In the genomic region with DNA sequence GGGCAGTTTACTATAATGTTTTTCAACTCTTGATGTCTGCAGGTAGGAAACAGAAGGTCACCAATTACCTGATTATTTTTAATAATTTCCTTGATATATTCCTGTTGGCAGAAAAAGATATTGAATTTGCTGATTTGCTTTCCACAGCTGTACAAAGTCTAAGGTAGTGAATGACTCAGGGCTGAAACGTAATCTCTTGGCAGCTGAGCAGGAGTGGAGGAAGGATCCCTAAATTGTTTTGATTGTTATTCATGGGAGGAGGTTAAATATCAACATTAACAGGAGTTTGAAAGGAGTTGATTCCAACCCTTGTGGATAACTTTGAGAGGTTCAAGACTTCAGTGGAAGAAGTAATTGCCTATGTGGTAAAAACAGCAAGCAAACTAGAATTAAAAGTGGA, we compare ENCODE assay signal across 21 cellular contexts.
A peak's percentile ranks its signal among the peaks of the same experiment; 100 is the strongest.
DNase-seq lines count a peak whose midpoint lies in the region; ATAC-seq, FAIRE-seq and TF ChIP-seq lines count a peak whose summit lies in the region.
"Had no signal": no experiment of that assay in that cellular context is flagged by ENCODE, and none has a peak within 500 bp of the region (broad histone marks: within the 10 kb centered on the region; RNA-seq: fewer than 3 reads in every experiment).

No MANE protein-coding gene starts in this region.

- no peak overlapping the region for H3K27ac ChIP-seq in sigmoid colon
- no peak overlapping the region for H3K27ac ChIP-seq in HepG2 (ENCODE audit: extremely low read length, insufficient read depth, low read length)
- H3K27ac ChIP-seq in adrenal gland = no peak overlapping the region
- H3K27ac ChIP-seq: heart right ventricle, left ventricle myocardium inferior, tibial nerve had no signal

- H3K4me1 Mint-ChIP-seq in WTC11 = peaks cover 15% of the 10 kb centered on the region
- H3K4me1 Mint-ChIP-seq: naive thymus-derived CD4-positive, alpha-beta T cell had no signal

- H3K27me3 Mint-ChIP-seq in WTC11 (ENCODE audit: low read depth) = no peaks in the 10 kb centered on the region
- H3K27me3 Mint-ChIP-seq: naive thymus-derived CD4-positive, alpha-beta T cell had no signal

- in situ Hi-C loops in HepG2 (cut with HindIII; ENCODE audit: extremely low pct_ligation_motif_present, low pct_unique_long_range_greater_than_20kb) = no loop called here

- H3K4me1 ChIP-seq in sigmoid colon = no peaks in the 10 kb centered on the region
- H3K4me1 ChIP-seq in HepG2 (ENCODE audit: insufficient read depth, low read length) = no peaks in the 10 kb centered on the region
- H3K4me1 ChIP-seq in adrenal gland (replicated peaks in 1 of 2) = no peaks in the 10 kb centered on the region
- H3K4me1 ChIP-seq: heart right ventricle, left ventricle myocardium inferior, tibial nerve had no signal

- H3K9ac ChIP-seq in HepG2 (ENCODE audit: insufficient read depth, low read depth, low read length) = no peak overlapping the region

- TF ChIP-seq EP300 in sigmoid colon (IDR thresholded peaks at IDR 0.05) (no peak), HepG2 (IDR thresholded peaks at IDR 0.05; ENCODE audit: low read depth in 2 of 2, low read length in 2 of 2) (no peak), HepG2 (CRISPR knock-in tag; IDR thresholded peaks at IDR 0.05; ENCODE audit: borderline replicate concordance) (no peak)

- H4K20me1 ChIP-seq in HepG2 (ENCODE audit: insufficient read depth, low read length) = no peaks in the 10 kb centered on the region

- intact Hi-C loops in sigmoid colon (cut with DNase I) = no loop called here
- intact Hi-C loops in HepG2 (cut with micrococcal nuclease; ENCODE audit: unreplicated experiment) = no loop called here
- intact Hi-C loops in adrenal gland (cut with DNase I) = no loop called here

- H3K27me3 ChIP-seq in sigmoid colon (no peaks in the 10 kb centered on the region), HepG2 (ENCODE audit: control insufficient read depth in 1 of 2, insufficient read depth in 2 of 2, low read length in 2 of 2) (no peaks in the 10 kb centered on the region), adrenal gland (no peaks in the 10 kb centered on the region)
- H3K27me3 ChIP-seq: heart right ventricle, tibial nerve had no signal

- H3K4me3 ChIP-seq in foreskin fibroblast (ENCODE audit: low read depth in 1 of 2, low read length in 2 of 2) = no peak overlapping the region
- H3K4me3 ChIP-seq in sigmoid colon = no peak overlapping the region
- no peak overlapping the region for H3K4me3 ChIP-seq in HepG2 (replicated peaks in 1 of 3; ENCODE audit: insufficient read depth in 1 of 3, low read depth in 2 of 3, low read length in 3 of 3)
- H3K4me3 ChIP-seq in adrenal gland = no peak overlapping the region
- H3K4me3 ChIP-seq: heart right ventricle, K562, left ventricle myocardium inferior, tibial nerve had no signal

- WGBS in sigmoid colon, 2 donors = 24 to 56% methylated on average over 1 of the region's 1 CpG
- 3% methylated on average over 1 of the region's 1 CpG for WGBS in HepG2 (ENCODE audit: low lambda C conversion rate)
- 23 to 44% (median 31%) methylated on average over 1 of the region's 1 CpG for WGBS in adrenal gland, 4 donors

- H3K79me2 ChIP-seq in HepG2 (ENCODE audit: insufficient read depth, low read length) = no peaks in the 10 kb centered on the region

- DNase-seq in HPDE6-E6E7 (ENCODE audit: extremely low spot score) = peak; percentile 10
- DNase-seq in WTC11 (ENCODE audit: low spot score) = no peak
- peak; percentile 17 to 59 for DNase-seq in foreskin fibroblast
- no peak for DNase-seq in sigmoid colon
- no peak for DNase-seq in GM10248 (ENCODE audit: extremely low spot score)
- DNase-seq in HepG2 (ENCODE audit: low spot score) = no peak
- no peak for DNase-seq in adrenal gland
- DNase-seq: activated naive CD4-positive, alpha-beta T cell; C1 segment of cervical spinal cord; central memory CD4-positive, alpha-beta T cell; GDM1; heart right ventricle; left ventricle myocardium inferior; naive thymus-derived CD4-positive, alpha-beta T cell; NCI-H1436; NCI-H774; stimulated activated CD4-positive, alpha-beta T cell treated with anti-CD3 and anti-CD28 coated beads, Interleukin-2, amount 100 ng/mL, for 48 hours had no signal

- CTCF ChIA-PET in WTC11 (lab: Charles Lee) (no interaction called here), GM10248 (lab: Yijun Ruan, JAX) (no interaction called here), HepG2 (lab: Yijun Ruan, JAX; ENCODE audit: low intra/inter-chr PET ratio, low total read pairs) (no interaction called here)

- H3K36me3 ChIP-seq in sigmoid colon = no peaks in the 10 kb centered on the region
- H3K36me3 ChIP-seq in HepG2 (replicated peaks in 1 of 2; ENCODE audit: control insufficient read depth in 1 of 2, insufficient read depth in 2 of 2, low read length in 2 of 2) = no peaks in the 10 kb centered on the region
- H3K36me3 ChIP-seq in adrenal gland (replicated peaks in 1 of 2) = no peaks in the 10 kb centered on the region
- H3K36me3 ChIP-seq: heart right ventricle, left ventricle myocardium inferior, tibial nerve had no signal

- peaks cover 2% of the 10 kb centered on the region; the same call in 1 of the 2 replicates for H3K36me3 Mint-ChIP-seq in WTC11
- H3K36me3 Mint-ChIP-seq: naive thymus-derived CD4-positive, alpha-beta T cell had no signal

- H3K4me2 ChIP-seq in HepG2 (ENCODE audit: low read depth, low read length) = no peak overlapping the region

- no peak for TF ChIP-seq POLR2A in sigmoid colon (IDR thresholded peaks at IDR 0.05)
- TF ChIP-seq POLR2A in HepG2 (IDR thresholded peaks at IDR 0.05; ENCODE audit: insufficient read depth in 1 of 2, low read depth in 2 of 2, low read length in 2 of 2) = no peak
- no peak for TF ChIP-seq POLR2A in adrenal gland (IDR thresholded peaks at IDR 0.05)

- ATAC-seq in WTC11 (peak; percentile 81), HepG2 (no peak)
- ATAC-seq: activated CD4-positive, CD25-positive, alpha-beta regulatory T cell treated with anti-CD3 and anti-CD28 coated beads, Interleukin-2, amount 50 U/mL, for 24 hours; heart right ventricle; K562; naive thymus-derived CD4-positive, alpha-beta T cell had no signal

- no peak overlapping the region for H3K4me3 Mint-ChIP-seq in WTC11
- H3K4me3 Mint-ChIP-seq: naive thymus-derived CD4-positive, alpha-beta T cell had no signal

- H3K27ac Mint-ChIP-seq in WTC11 = peak overlapping the region; percentile 76
- H3K27ac Mint-ChIP-seq: naive thymus-derived CD4-positive, alpha-beta T cell had no signal

- FAIRE-seq in HepG2 (lab: Jason Lieb, UNC) = no peak
- FAIRE-seq: GM18507, K562 had no signal

- no peak overlapping the region for H2AFZ ChIP-seq in HepG2 (ENCODE audit: low read length)

- POLR2A ChIA-PET in WTC11 (lab: Charles Lee) = no interaction called here
- POLR2A ChIA-PET in GM10248 (lab: Yijun Ruan, JAX) = no interaction called here
- POLR2A ChIA-PET in HepG2 (lab: Yijun Ruan, JAX) = no interaction called here

- no peak for TF ChIP-seq CTCF in WTC11 (IDR thresholded peaks at IDR 0.05)
- no peak for TF ChIP-seq CTCF in foreskin fibroblast (IDR thresholded peaks at IDR 0.05; ENCODE audit: low read depth, low read length)
- TF ChIP-seq CTCF in sigmoid colon (IDR thresholded peaks at IDR 0.05) = no peak
- no peak for TF ChIP-seq CTCF in GM10248 (IDR thresholded peaks at IDR 0.05; ENCODE audit: control extremely low read depth, extremely low read depth, low read depth, missing control alignments)
- no peak for TF ChIP-seq CTCF in HepG2 (CRISPR knock-in tag; IDR thresholded peaks at IDR 0.05)
- no peak for TF ChIP-seq CTCF in adrenal gland (IDR thresholded peaks at IDR 0.05)

- H3K9me3 Mint-ChIP-seq in WTC11 = peaks cover 3% of the 10 kb centered on the region; the same call in 1 of the 2 replicates

- no peak for TF ChIP-seq RAD21 in HepG2 (CRISPR knock-in tag; IDR thresholded peaks at IDR 0.05)

- H3K9me3 ChIP-seq in sigmoid colon (no peaks in the 10 kb centered on the region), HepG2 (ENCODE audit: low read length) (no peaks in the 10 kb centered on the region), adrenal gland (replicated peaks in 1 of 3) (no peaks in the 10 kb centered on the region)
- H3K9me3 ChIP-seq: left ventricle myocardium inferior, tibial nerve had no signal

- no TSS peak for BruUV-seq in HepG2 (replicated peaks; lab: Mats Ljungman, UMichigan)

Comparison
In these comparisons a context has a peak if more than half of its experiments do, and no peak if none do; other contexts are left out.
1. DNase-seq: peak in HPDE6-E6E7 (single experiment) and foreskin fibroblast (2 of 2); none in WTC11 (single experiment), sigmoid colon (single experiment), GM10248 (single experiment), HepG2 (single experiment) and adrenal gland (0 of 7).